38 cellular contexts compared by ENCODE assay signal in genomic region chr12:70925542-70925941, GRCh38. TPM values are rescaled to one million over a fixed set of nuclear protein-coding genes. Genes with fewer than 3 reads are reported as not detected.
"Had no signal": no experiment of that assay in that cellular context is flagged by ENCODE, and none has a peak within 500 bp of the region (broad histone marks: within the 10 kb centered on the region; RNA-seq: fewer than 3 reads in every experiment).

No MANE protein-coding gene starts in this region.

- H3K27me3 ChIP-seq: adrenal gland, ascending aorta, body of pancreas, brain microvascular endothelial cell had no signal

- H3K27ac ChIP-seq: adrenal gland, ascending aorta, body of pancreas, brain microvascular endothelial cell, breast epithelium, cardiac muscle cell had no signal

- H3K36me3 ChIP-seq: adrenal gland, ascending aorta, brain microvascular endothelial cell, breast epithelium, cardiac muscle cell had no signal

- H3K9me3 ChIP-seq: adrenal gland, ascending aorta, body of pancreas, breast epithelium had no signal

- H3K27me3 Mint-ChIP-seq: activated naive CD8-positive, alpha-beta T cell had no signal

- H3K36me3 Mint-ChIP-seq: activated naive CD4-positive, alpha-beta T cell treated with anti-CD3 and anti-CD28 coated beads, Interleukin-2, amount 10 ng/mL, durations not matched to agents 7 days and 5 days; activated naive CD4-positive, alpha-beta T cell treated with anti-CD3 and anti-CD28 coated beads, Interleukin-2, amount 50 U/mL, for 24 hours; activated naive CD4-positive, alpha-beta T cell treated with anti-CD3 and anti-CD28 coated beads, Interleukin-2, amount 50 U/mL, for 72 hours; activated naive CD8-positive, alpha-beta T cell; activated naive CD8-positive, alpha-beta T cell treated with anti-CD3 and anti-CD28 coated beads for 36 hours; activated naive CD8-positive, alpha-beta T cell treated with anti-CD3 and anti-CD28 coated beads, Interleukin-2, amount 10 ng/mL, durations not matched to agents 7 days and 5 days; brain had no signal

- H3K4me3 ChIP-seq: adrenal gland, ascending aorta, body of pancreas, breast epithelium, cardiac muscle cell had no signal

- H3K4me1 Mint-ChIP-seq: activated naive CD4-positive, alpha-beta T cell treated with anti-CD3 and anti-CD28 coated beads, Interleukin-2, amount 10 ng/mL, durations not matched to agents 7 days and 5 days; activated naive CD4-positive, alpha-beta T cell treated with anti-CD3 and anti-CD28 coated beads, Interleukin-2, amount 50 U/mL, for 24 hours; activated naive CD8-positive, alpha-beta T cell treated with anti-CD3 and anti-CD28 coated beads for 36 hours; activated naive CD8-positive, alpha-beta T cell treated with anti-CD3 and anti-CD28 coated beads, Interleukin-2, amount 10 ng/mL, durations not matched to agents 7 days and 5 days; activated naive CD8-positive, alpha-beta T cell treated with anti-CD3 and anti-CD28 coated beads, Interleukin-2, amount 50 U/mL, for 24 hours; activated T-helper 17 cell treated with anti-CD3 and anti-CD28 coated beads, Interleukin-2, amount 50 U/mL, for 72 hours; central memory CD8-positive, alpha-beta T cell had no signal

- H3K4me3 Mint-ChIP-seq: activated naive CD4-positive, alpha-beta T cell treated with anti-CD3 and anti-CD28 coated beads for 36 hours; activated naive CD4-positive, alpha-beta T cell treated with anti-CD3 and anti-CD28 coated beads, Interleukin-2, amount 10 ng/mL, durations not matched to agents 7 days and 5 days; activated naive CD4-positive, alpha-beta T cell treated with anti-CD3 and anti-CD28 coated beads, Interleukin-2, amount 50 U/mL, for 24 hours; activated naive CD8-positive, alpha-beta T cell; activated naive CD8-positive, alpha-beta T cell treated with anti-CD3 and anti-CD28 coated beads for 36 hours; activated naive CD8-positive, alpha-beta T cell treated with anti-CD3 and anti-CD28 coated beads, Interleukin-2, amount 10 ng/mL, durations not matched to agents 7 days and 5 days; activated naive CD8-positive, alpha-beta T cell treated with anti-CD3 and anti-CD28 coated beads, Interleukin-2, amount 50 U/mL, for 24 hours; activated T-cell treated with anti-CD3 and anti-CD28 coated beads, Interleukin-2, amount 50 U/mL, for 24 hours; activated T-cell treated with anti-CD3 and anti-CD28 coated beads, Interleukin-2, amount 50 U/mL, for 4 hours; activated T-cell treated with anti-CD3 and anti-CD28 coated beads, Interleukin-2, amount 50 U/mL, for 72 hours; activated T-helper 1 cell treated with anti-CD3 and anti-CD28 coated beads, Interleukin-12 subunit alpha, Interleukin-12 subunit beta, Interleukin-2, Interleukin-4 antibody, amounts not matched to agents 30 ng/mL and 10 ng/mL and 1 ng/mL, durations not matched to agents 14 hours and 24 hours and 36 hours; activated T-helper 17 cell treated with anti-CD3 and anti-CD28 coated beads, Interleukin-2, amount 50 U/mL, for 72 hours; brain; central memory CD8-positive, alpha-beta T cell had no signal

- DNase-seq: activated effector memory CD4-positive, alpha-beta T cell treated with anti-CD3 and anti-CD28 coated beads, Interleukin-2, amount 50 U/mL, for 16 hours; activated effector memory CD4-positive, alpha-beta T cell treated with Interleukin-2 at 50 U/mL for 16 hours; activated gamma-delta T cell; activated gamma-delta T cell treated with Interleukin-2 at 50 U/mL for 16 hours; activated naive CD4-positive, alpha-beta T cell; activated naive CD4-positive, alpha-beta T cell treated with anti-CD3 and anti-CD28 coated beads for 36 hours; activated naive CD4-positive, alpha-beta T cell treated with anti-CD3 and anti-CD28 coated beads, Interleukin-2, amount 10 ng/mL, durations not matched to agents 7 days and 5 days; activated naive CD4-positive, alpha-beta T cell treated with anti-CD3 and anti-CD28 coated beads, Interleukin-2, amount 50 U/mL, for 16 hours; activated naive CD4-positive, alpha-beta T cell treated with Interleukin-2 at 50 U/mL for 16 hours; activated naive CD8-positive, alpha-beta T cell treated with anti-CD3 and anti-CD28 coated beads for 36 hours; activated naive CD8-positive, alpha-beta T cell treated with anti-CD3 and anti-CD28 coated beads, Interleukin-2, amount 10 ng/mL, durations not matched to agents 7 days and 5 days; activated naive CD8-positive, alpha-beta T cell treated with anti-CD3 and anti-CD28 coated beads, Interleukin-2, amount 50 U/mL, for 24 hours; activated T-cell treated with anti-CD3 and anti-CD28 coated beads, Interleukin-2, amount 50 U/mL, for 1 hour; activated T-cell treated with anti-CD3 and anti-CD28 coated beads, Interleukin-2, amount 50 U/mL, for 24 hours; activated T-cell treated with anti-CD3 and anti-CD28 coated beads, Interleukin-2, amount 50 U/mL, for 4 hours; activated T-cell treated with anti-CD3 and anti-CD28 coated beads, Interleukin-2, amount 50 U/mL, for 48 hours; activated T-cell treated with anti-CD3 and anti-CD28 coated beads, Interleukin-2, amount 50 U/mL, for 72 hours; adrenal gland; amniotic stem cell; amygdala; anterior cingulate cortex; aorta; body of pancreas; brain microvascular endothelial cell; caudate nucleus; central memory CD4-positive, alpha-beta T cell; cerebellar nuclear complex had no signal

- H3K27ac Mint-ChIP-seq: activated naive CD4-positive, alpha-beta T cell treated with anti-CD3 and anti-CD28 coated beads for 36 hours; activated naive CD4-positive, alpha-beta T cell treated with anti-CD3 and anti-CD28 coated beads, Interleukin-2, amount 10 ng/mL, durations not matched to agents 7 days and 5 days; activated naive CD4-positive, alpha-beta T cell treated with anti-CD3 and anti-CD28 coated beads, Interleukin-2, amount 50 U/mL, for 24 hours; activated naive CD4-positive, alpha-beta T cell treated with anti-CD3 and anti-CD28 coated beads, Interleukin-2, amount 50 U/mL, for 72 hours; activated naive CD8-positive, alpha-beta T cell; activated naive CD8-positive, alpha-beta T cell treated with anti-CD3 and anti-CD28 coated beads for 36 hours; activated naive CD8-positive, alpha-beta T cell treated with anti-CD3 and anti-CD28 coated beads, Interleukin-2, amount 10 ng/mL, durations not matched to agents 7 days and 5 days; activated naive CD8-positive, alpha-beta T cell treated with anti-CD3 and anti-CD28 coated beads, Interleukin-2, amount 50 U/mL, for 24 hours; activated T-cell treated with anti-CD3 and anti-CD28 coated beads, Interleukin-2, amount 50 U/mL, for 24 hours; activated T-cell treated with anti-CD3 and anti-CD28 coated beads, Interleukin-2, amount 50 U/mL, for 72 hours; activated T-helper 1 cell treated with anti-CD3 and anti-CD28 coated beads, Interleukin-12 subunit alpha, Interleukin-12 subunit beta, Interleukin-2, Interleukin-4 antibody, amounts not matched to agents 30 ng/mL and 10 ng/mL and 1 ng/mL, durations not matched to agents 14 hours and 24 hours and 36 hours; activated T-helper 17 cell treated with anti-CD3 and anti-CD28 coated beads, Interleukin-2, amount 50 U/mL, for 72 hours; activated T-helper 2 cell treated with anti-CD3 and anti-CD28 coated beads, Interferon-gamma antibody, Interleukin-2, Interleukin-4, amounts not matched to agents 10 μg/mL and 5 μg/mL and 100 μg/mL, durations not matched to agents 14 hours and 24 hours and 36 hours; brain had no signal

- H3K9me3 Mint-ChIP-seq: activated naive CD4-positive, alpha-beta T cell treated with anti-CD3 and anti-CD28 coated beads, Interleukin-2, amount 10 ng/mL, durations not matched to agents 7 days and 5 days; activated naive CD4-positive, alpha-beta T cell treated with anti-CD3 and anti-CD28 coated beads, Interleukin-2, amount 50 U/mL, for 24 hours; activated naive CD8-positive, alpha-beta T cell treated with anti-CD3 and anti-CD28 coated beads for 36 hours; activated naive CD8-positive, alpha-beta T cell treated with anti-CD3 and anti-CD28 coated beads, Interleukin-2, amount 10 ng/mL, durations not matched to agents 7 days and 5 days; activated naive CD8-positive, alpha-beta T cell treated with anti-CD3 and anti-CD28 coated beads, Interleukin-2, amount 50 U/mL, for 24 hours; activated T-cell treated with anti-CD3 and anti-CD28 coated beads, Interleukin-2, amount 50 U/mL, for 24 hours; activated T-cell treated with anti-CD3 and anti-CD28 coated beads, Interleukin-2, amount 50 U/mL, for 4 hours; activated T-helper 1 cell treated with anti-CD3 and anti-CD28 coated beads, Interleukin-12 subunit alpha, Interleukin-12 subunit beta, Interleukin-2, Interleukin-4 antibody, amounts not matched to agents 30 ng/mL and 10 ng/mL and 1 ng/mL, durations not matched to agents 14 hours and 24 hours and 36 hours; activated T-helper 2 cell treated with anti-CD3 and anti-CD28 coated beads, Interferon-gamma antibody, Interleukin-2, Interleukin-4, amounts not matched to agents 10 μg/mL and 5 μg/mL and 100 μg/mL, durations not matched to agents 14 hours and 24 hours and 36 hours; brain had no signal

RNA-seq across cellular contexts. Expression of gene PTPRR, which starts 5.0 kb away (rescaled TPM):
- polyA plus RNA-seq: cardiac muscle cell had no signal
